In genomic region chr1:83751602-83752001, GRCh38 we compare ENCODE assay signal across 25 cellular contexts.
"Had no signal": no experiment of that assay in that cellular context is flagged by ENCODE, and none has a peak within 500 bp of the region (broad histone marks: within the 10 kb centered on the region; RNA-seq: fewer than 3 reads in every experiment).

No MANE protein-coding gene starts in this region.

- H3K36me3 ChIP-seq: colonic mucosa, gastrocnemius medialis, heart right ventricle, left ventricle myocardium inferior, lower lobe of right lung, prostate gland, spleen, tibial artery had no signal

- H3K27ac Mint-ChIP-seq: memory B cell; natural killer cell treated with Interleukin-12 subunit alpha and Interleukin-12 subunit beta and Interleukin-15 and Interleukin-18, amount 100 ng/mL, for 72 hours; stimulated activated memory B cell treated with anti-CD40 and anti-IgM and Interleukin-4, amounts not matched to agents 10 μg/mL and 1 μg/mL and 100 μg/mL, for 72 hours; stimulated activated naive CD8-positive, alpha-beta T cell treated with anti-CD3 and anti-CD28 coated beads, Interleukin-15, Interleukin-2, amounts not matched to agents 100 ng/mL and 50 ng/mL, for 24 hours had no signal

- H3K27me3 Mint-ChIP-seq: memory B cell; natural killer cell treated with Interleukin-12 subunit alpha and Interleukin-12 subunit beta and Interleukin-15 and Interleukin-18, amount 100 ng/mL, for 72 hours; stimulated activated memory B cell treated with anti-CD40 and anti-IgM and Interleukin-4, amounts not matched to agents 10 μg/mL and 1 μg/mL and 100 μg/mL, for 72 hours; stimulated activated naive CD8-positive, alpha-beta T cell treated with anti-CD3 and anti-CD28 coated beads, Interleukin-15, Interleukin-2, amounts not matched to agents 100 ng/mL and 50 ng/mL, for 24 hours had no signal

- H3K4me3 ChIP-seq: colonic mucosa, gastrocnemius medialis, heart right ventricle, left ventricle myocardium inferior, lower lobe of right lung, prostate gland, spleen, tibial artery had no signal

- H3K4me1 ChIP-seq: colonic mucosa, gastrocnemius medialis, heart right ventricle, left ventricle myocardium inferior, lower lobe of right lung, prostate gland, tibial artery had no signal

- DNase-seq: colonic mucosa; dermis blood vessel endothelial cell; effector CD4-positive, alpha-beta T cell; gastrocnemius medialis; heart right ventricle; hypothalamus; kidney; left cardiac atrium; left ventricle myocardium inferior; lower lobe of right lung; midbrain; retina; spleen; stimulated activated CD4-positive, alpha-beta T cell treated with anti-CD3 and anti-CD28 coated beads, Interleukin-15, amount 100 ng/mL, for 24 hours; stimulated activated CD4-positive, alpha-beta T cell treated with anti-CD3 and anti-CD28 coated beads, Interleukin-1b, Interleukin-23, amount 100 ng/mL, for 48 hours; stimulated activated CD4-positive, alpha-beta T cell treated with anti-CD3 and anti-CD28 coated beads, Interleukin-4, amount 100 ng/mL, for 24 hours; tibial artery had no signal

- H3K27ac ChIP-seq: colonic mucosa, gastrocnemius medialis, heart right ventricle, left ventricle myocardium inferior, lower lobe of right lung, parathyroid adenoma, prostate gland, spleen, tibial artery had no signal

- H3K9ac ChIP-seq: parathyroid adenoma had no signal

- FAIRE-seq: kidney had no signal

- H2AFZ ChIP-seq: parathyroid adenoma had no signal

- H3K79me2 ChIP-seq: parathyroid adenoma had no signal

- H3K4me3 Mint-ChIP-seq: memory B cell; natural killer cell treated with Interleukin-12 subunit alpha and Interleukin-12 subunit beta and Interleukin-15 and Interleukin-18, amount 100 ng/mL, for 72 hours; stimulated activated memory B cell treated with anti-CD40 and anti-IgM and Interleukin-4, amounts not matched to agents 10 μg/mL and 1 μg/mL and 100 μg/mL, for 72 hours; stimulated activated naive CD8-positive, alpha-beta T cell treated with anti-CD3 and anti-CD28 coated beads, Interleukin-15, Interleukin-2, amounts not matched to agents 100 ng/mL and 50 ng/mL, for 24 hours had no signal

- H3K36me3 Mint-ChIP-seq: memory B cell; natural killer cell treated with Interleukin-12 subunit alpha and Interleukin-12 subunit beta and Interleukin-15 and Interleukin-18, amount 100 ng/mL, for 72 hours; stimulated activated memory B cell treated with anti-CD40 and anti-IgM and Interleukin-4, amounts not matched to agents 10 μg/mL and 1 μg/mL and 100 μg/mL, for 72 hours had no signal

- H3K9me3 ChIP-seq: colonic mucosa, gastrocnemius medialis, left ventricle myocardium inferior, lower lobe of right lung, prostate gland, tibial artery had no signal

- H3K27me3 ChIP-seq: colonic mucosa, gastrocnemius medialis, heart right ventricle, spleen, tibial artery had no signal

- ATAC-seq: esophagus mucosa; gastrocnemius medialis; heart right ventricle; left cardiac atrium; lower lobe of right lung; natural killer cell treated with Interleukin-12 subunit alpha and Interleukin-12 subunit beta and Interleukin-15 and Interleukin-18, amount 100 ng/mL, for 72 hours; sciatic nerve; stimulated activated memory B cell treated with anti-CD40 and anti-IgM and Interleukin-4, amounts not matched to agents 10 μg/mL and 1 μg/mL and 100 μg/mL, for 72 hours had no signal
